In genomic region chr5:154506049-154506715, GRCh38 we compare ENCODE assay signal across 21 cellular contexts. TPM values are rescaled to one million over a fixed set of nuclear protein-coding genes. Genes with fewer than 3 reads are reported as not detected.
"Had no signal": no experiment of that assay in that cellular context is flagged by ENCODE, and none has a peak within 500 bp of the region (broad histone marks: within the 10 kb centered on the region; RNA-seq: fewer than 3 reads in every experiment).

No MANE protein-coding gene starts in this region.

- H3K27me3 ChIP-seq: uterus had no signal

- H3K9me3 ChIP-seq: esophagus squamous epithelium, gastroesophageal sphincter, neutrophil, psoas muscle, uterus had no signal

- H3K36me3 ChIP-seq: esophagus squamous epithelium, gastroesophageal sphincter, neutrophil, uterus had no signal

- H3K27ac ChIP-seq: esophagus squamous epithelium, gastroesophageal sphincter, neutrophil, psoas muscle, skin epidermis, uterus had no signal

- H3K4me1 ChIP-seq: esophagus squamous epithelium, gastroesophageal sphincter, psoas muscle, uterus had no signal

- FAIRE-seq: colon, kidney had no signal

- H3K4me3 ChIP-seq: esophagus squamous epithelium, gastroesophageal sphincter, lung, psoas muscle, skin epidermis, uterus had no signal

- DNase-seq: effector memory CD8-positive, alpha-beta T cell; esophagus squamous epithelium; foreskin fibroblast; kidney; left cardiac atrium; left ventricle myocardium superior; mesenchymal stem cell; naive thymus-derived CD4-positive, alpha-beta T cell; psoas muscle; stimulated activated CD4-positive, alpha-beta T cell treated with anti-CD3 and anti-CD28 coated beads, Interleukin-2, amount 100 ng/mL, for 48 hours; stimulated activated naive CD4-positive, alpha-beta T cell treated with Interleukin-2 at 50 U/mL for 16 hours; uterus had no signal

RNA-seq across cellular contexts. Expression of gene HAND1, which starts 28.2 kb away (rescaled TPM):
- total RNA-seq: epithelial cell of proximal tubule; esophagus squamous epithelium; gastroesophageal sphincter; kidney; mononuclear cell; naive thymus-derived CD4-positive, alpha-beta T cell; osteoblast; psoas muscle; sciatic nerve had no signal
- polyA plus RNA-seq: naive thymus-derived CD4-positive, alpha-beta T cell; psoas muscle had no signal
